ENCODE assay signal across 9 cellular contexts in genomic region chr20:32482251-32483220, GRCh38.
A peak's percentile ranks its signal among the peaks of the same experiment; 100 is the strongest.
DNase-seq lines count a peak whose midpoint lies in the region; ATAC-seq and TF ChIP-seq lines count a peak whose summit lies in the region.
"Had no signal": no experiment of that assay in that cellular context is flagged by ENCODE, and none has a peak within 500 bp of the region (broad histone marks: within the 10 kb centered on the region; RNA-seq: fewer than 3 reads in every experiment).

No MANE protein-coding gene starts in this region.

- H3K36me3 ChIP-seq in CD4-positive, CD25-positive, alpha-beta regulatory T cell (ENCODE audit: control insufficient read depth, insufficient read depth, low read length), result no peaks in the 10 kb centered on the region
- H3K36me3 ChIP-seq in esophagus (ENCODE audit: control insufficient read depth in 2 of 2, insufficient read depth in 2 of 2, low read length in 1 of 2) (no peaks in the 10 kb centered on the region), vagina (no peaks in the 10 kb centered on the region)

- peak; percentile 2 to 7 for ATAC-seq in CD4-positive, CD25-positive, alpha-beta regulatory T cell (ENCODE audit: low read depth in 2 of 2)
- peak; percentile 53 to 56 for ATAC-seq in naive B cell (ENCODE audit: low read depth in 2 of 2)
- no peak for ATAC-seq in GM18861 (IDR thresholded peaks at IDR 0.05; ENCODE audit: unreplicated experiment)
- no peak for ATAC-seq in GM18858 (IDR thresholded peaks at IDR 0.05; ENCODE audit: unreplicated experiment)

- peak; percentile 18 to 33 (median 23) for DNase-seq in CD4-positive, CD25-positive, alpha-beta regulatory T cell
- DNase-seq in Jurkat, Clone E6-1 (ENCODE audit: low read depth, low spot score), result no peak
- DNase-seq in activated CD4-positive, alpha-beta T cell treated with anti-CD3 and anti-CD28 coated beads, Interleukin-2, amount 50 U/mL, for 48 hours, result peak; percentile 16 to 42
- peak; percentile 45 for DNase-seq in naive B cell
- no peak for DNase-seq in vagina (ENCODE audit: extremely low spot score in 2 of 2)

- peak overlapping the region; percentile 11 for H3K4me3 ChIP-seq in CD4-positive, CD25-positive, alpha-beta regulatory T cell (ENCODE audit: low read depth, low read length)
- peak overlapping the region; percentile 51 for H3K4me3 ChIP-seq in Jurkat, Clone E6-1 (ENCODE audit: low read length)
- H3K4me3 ChIP-seq in esophagus (ENCODE audit: low read depth in 1 of 2, low read length in 2 of 2) (peak overlapping the region; percentile 53 to 70), vagina (peak overlapping the region; percentile 66 to 85)

- H3K27ac Mint-ChIP-seq in CD4-positive, CD25-positive, alpha-beta regulatory T cell, result peak overlapping the region in 2 of 3 donors; percentile 32 to 52
- H3K27ac Mint-ChIP-seq in naive B cell, result no peak overlapping the region

- H3K27me3 ChIP-seq in CD4-positive, CD25-positive, alpha-beta regulatory T cell (ENCODE audit: control insufficient read depth, insufficient read depth, low read length), result no peaks in the 10 kb centered on the region
- H3K27me3 ChIP-seq in esophagus (ENCODE audit: control insufficient read depth in 1 of 2, insufficient read depth in 2 of 2, low read length in 2 of 2), result no peaks in the 10 kb centered on the region
- no peaks in the 10 kb centered on the region for H3K27me3 ChIP-seq in vagina

- intact Hi-C loops in vagina (cut with DNase I), result loop anchor here (5.0 kb wide), 1 partner anchor 125 kb away; the partner anchor contains the start of gene ASXL1

- peak overlapping the region; percentile 63 to 80 (median 76) for H3K4me3 Mint-ChIP-seq in CD4-positive, CD25-positive, alpha-beta regulatory T cell
- H3K4me3 Mint-ChIP-seq in naive B cell, result peak overlapping the region; percentile 64 to 90 (median 80)

- H3K27me3 Mint-ChIP-seq in CD4-positive, CD25-positive, alpha-beta regulatory T cell, result no peaks in the 10 kb centered on the region
- H3K27me3 Mint-ChIP-seq in naive B cell, result peaks cover 0 to 5% (median 0%) of the 10 kb centered on the region in 3 donors

- no peaks in the 10 kb centered on the region for H3K9me3 ChIP-seq in CD4-positive, CD25-positive, alpha-beta regulatory T cell (ENCODE audit: control insufficient read depth in 2 of 2, low read length in 2 of 2)
- no peaks in the 10 kb centered on the region for H3K9me3 ChIP-seq in esophagus (ENCODE audit: control insufficient read depth in 2 of 2, insufficient read depth in 1 of 2, low read depth in 1 of 2, low read length in 1 of 2)
- no peaks in the 10 kb centered on the region for H3K9me3 ChIP-seq in vagina

- no peaks in the 10 kb centered on the region for H3K9me3 Mint-ChIP-seq in CD4-positive, CD25-positive, alpha-beta regulatory T cell
- H3K9me3 Mint-ChIP-seq in naive B cell, result no peaks in the 10 kb centered on the region

- TF ChIP-seq POLR2A in vagina (IDR thresholded peaks at IDR 0.05), result no peak

- TF ChIP-seq CTCF in vagina (IDR thresholded peaks at IDR 0.05), result no peak

- 4 to 5% methylated on average over 69 to 87 of the region's 88 CpGs for WGBS in esophagus, 2 donors

- peaks cover 5% of the 10 kb centered on the region for H3K36me3 Mint-ChIP-seq in CD4-positive, CD25-positive, alpha-beta regulatory T cell
- H3K36me3 Mint-ChIP-seq in naive B cell, result no peaks in the 10 kb centered on the region

- peaks cover 12 to 64% (median 39%) of the 10 kb centered on the region in 4 donors for H3K4me1 Mint-ChIP-seq in CD4-positive, CD25-positive, alpha-beta regulatory T cell
- peaks cover 6 to 15% (median 9%) of the 10 kb centered on the region in 3 donors for H3K4me1 Mint-ChIP-seq in naive B cell

- peaks cover 48% of the 10 kb centered on the region for H3K4me1 ChIP-seq in CD4-positive, CD25-positive, alpha-beta regulatory T cell (ENCODE audit: control insufficient read depth, insufficient read depth, low read length, poor library complexity, severe bottlenecking)
- no peaks in the 10 kb centered on the region for H3K4me1 ChIP-seq in esophagus (ENCODE audit: control insufficient read depth in 2 of 2, insufficient read depth in 2 of 2, low read length in 1 of 2)
- H3K4me1 ChIP-seq in vagina, result peaks cover 35% of the 10 kb centered on the region

- no peak overlapping the region for H3K27ac ChIP-seq in CD4-positive, CD25-positive, alpha-beta regulatory T cell (ENCODE audit: insufficient read depth, low read length, poor library complexity, severe bottlenecking)
- H3K27ac ChIP-seq in esophagus (ENCODE audit: low read depth in 2 of 2, low read length in 1 of 2), result peak overlapping the region; percentile 41 to 55
- H3K27ac ChIP-seq in vagina, result peak overlapping the region; percentile 88
- H3K27ac ChIP-seq: KMS-11 had no signal

Comparison
In these comparisons a context has a peak if more than half of its experiments do, and no peak if none do; other contexts are left out.
1. ATAC-seq: peak in CD4-positive, CD25-positive, alpha-beta regulatory T cell (2 of 2) and naive B cell (2 of 2); none in GM18861 (single experiment) and GM18858 (single experiment).
2. DNase-seq: peak in CD4-positive, CD25-positive, alpha-beta regulatory T cell (3 of 3), activated CD4-positive, alpha-beta T cell treated with anti-CD3 and anti-CD28 coated beads, Interleukin-2, amount 50 U/mL, for 48 hours (2 of 2) and naive B cell (single experiment); none in Jurkat, Clone E6-1 (single experiment) and vagina (0 of 2).
3. H3K4me3 ChIP-seq: peak in every context shown above with its lines; median percentile 76 in vagina; 62 in esophagus; 51 in Jurkat, Clone E6-1; 11 in CD4-positive, CD25-positive, alpha-beta regulatory T cell.
4. H3K27ac Mint-ChIP-seq: peak in CD4-positive, CD25-positive, alpha-beta regulatory T cell (2 of 3); none in naive B cell (0 of 6).